Comparison of ENCODE assay signal across 1 cellular context in genomic region chr9:111352545-111352944, GRCh38.
TF ChIP-seq lines count a peak whose summit lies in the region.

No MANE protein-coding gene starts in this region.

TF ChIP-seq in HepG2, 621 proteins besides CTCF, POLR2A, EP300 and RAD21 (continued from another document and continues in another):
- no peak for TF ChIP-seq BCL3 (CRISPR knock-in tag; IDR thresholded peaks at IDR 0.05)
- TF ChIP-seq ZNF160 (CRISPR knock-in tag; IDR thresholded peaks at IDR 0.05), result no peak
- TF ChIP-seq NR3C1 (CRISPR knock-in tag; IDR thresholded peaks at IDR 0.05), result no peak
- TF ChIP-seq ZNF318 (CRISPR knock-in tag; IDR thresholded peaks at IDR 0.05), result no peak
- no peak for TF ChIP-seq ZNF274 (CRISPR knock-in tag; IDR thresholded peaks at IDR 0.05)
- TF ChIP-seq TFDP2 (CRISPR knock-in tag; IDR thresholded peaks at IDR 0.05), result no peak
- no peak for TF ChIP-seq CBX1 (IDR thresholded peaks at IDR 0.05; ENCODE audit: low read depth)
- TF ChIP-seq ZNF18 (CRISPR knock-in tag; IDR thresholded peaks at IDR 0.05; ENCODE audit: insufficient replicate concordance), result no peak
- TF ChIP-seq NFYC (CRISPR knock-in tag; IDR thresholded peaks at IDR 0.05), result no peak
- TF ChIP-seq ZBTB7A (CRISPR knock-in tag; IDR thresholded peaks at IDR 0.05), result no peak
- TF ChIP-seq ZSCAN12 (CRISPR knock-in tag; IDR thresholded peaks at IDR 0.05), result no peak
- TF ChIP-seq ARNT (IDR thresholded peaks at IDR 0.05), result no peak
- no peak for TF ChIP-seq ZNF430 (CRISPR knock-in tag; IDR thresholded peaks at IDR 0.05)
- TF ChIP-seq ZHX2 (IDR thresholded peaks at IDR 0.05; ENCODE audit: low read depth), result no peak
- TF ChIP-seq ZHX2 (CRISPR knock-in tag; IDR thresholded peaks at IDR 0.05; ENCODE audit: borderline replicate concordance), result no peak
- no peak for TF ChIP-seq ZNF34 (CRISPR knock-in tag; IDR thresholded peaks at IDR 0.05; ENCODE audit: borderline replicate concordance)
- TF ChIP-seq ZNF713 (CRISPR knock-in tag; IDR thresholded peaks at IDR 0.05), result no peak
- TF ChIP-seq ZMAT5 (CRISPR knock-in tag; IDR thresholded peaks at IDR 0.05; ENCODE audit: borderline replicate concordance, low read depth), result no peak
- no peak for TF ChIP-seq RFX3 (CRISPR knock-in tag; IDR thresholded peaks at IDR 0.05)
- TF ChIP-seq HNRNPUL1 (IDR thresholded peaks at IDR 0.05; ENCODE audit: low read depth, low read length), result no peak
- no peak for TF ChIP-seq ZNF441 (CRISPR knock-in tag; IDR thresholded peaks at IDR 0.05; ENCODE audit: borderline replicate concordance)
- TF ChIP-seq ATF3 (CRISPR knock-in tag; IDR thresholded peaks at IDR 0.05), result no peak
- TF ChIP-seq ZNF17 (CRISPR knock-in tag; IDR thresholded peaks at IDR 0.05), result no peak
- TF ChIP-seq NONO (IDR thresholded peaks at IDR 0.05), result no peak
- no peak for TF ChIP-seq NONO (CRISPR knock-in tag; conservative IDR thresholded peaks at IDR 0.05)
- no peak for TF ChIP-seq MXD1 (CRISPR knock-in tag; IDR thresholded peaks at IDR 0.05)
- no peak for TF ChIP-seq ZFX (CRISPR knock-in tag; IDR thresholded peaks at IDR 0.05; ENCODE audit: low read depth)
- TF ChIP-seq MEF2D (CRISPR knock-in tag; IDR thresholded peaks at IDR 0.05), result no peak
- TF ChIP-seq DR1 (CRISPR knock-in tag; IDR thresholded peaks at IDR 0.05), result no peak
- no peak for TF ChIP-seq PBX3 (CRISPR knock-in tag; IDR thresholded peaks at IDR 0.05; ENCODE audit: borderline replicate concordance)
- TF ChIP-seq BCL6 (CRISPR knock-in tag; IDR thresholded peaks at IDR 0.05), result peak; percentile 97
- TF ChIP-seq TBP (CRISPR knock-in tag; IDR thresholded peaks at IDR 0.05), result no peak
- TF ChIP-seq EZH2 (conservative IDR thresholded peaks at IDR 0.05; ENCODE audit: low read depth, low read length), result no peak
- no peak for TF ChIP-seq ZNF253 (CRISPR knock-in tag; IDR thresholded peaks at IDR 0.05; ENCODE audit: borderline replicate concordance)
- TF ChIP-seq E2F1 (CRISPR knock-in tag; IDR thresholded peaks at IDR 0.05), result no peak
- no peak for TF ChIP-seq NPAS2 (CRISPR knock-in tag; IDR thresholded peaks at IDR 0.05; ENCODE audit: borderline replicate concordance)
- no peak for TF ChIP-seq KDM5A (IDR thresholded peaks at IDR 0.05; ENCODE audit: borderline replicate concordance, low read length)
- no peak for TF ChIP-seq ZNF367 (CRISPR knock-in tag; IDR thresholded peaks at IDR 0.05; ENCODE audit: borderline replicate concordance)
- TF ChIP-seq ZBTB3 (CRISPR knock-in tag; IDR thresholded peaks at IDR 0.05; ENCODE audit: borderline replicate concordance, low read depth), result no peak
- TF ChIP-seq MIXL1 (CRISPR knock-in tag; IDR thresholded peaks at IDR 0.05), result peak; percentile 84
- TF ChIP-seq NR2F1 (CRISPR knock-in tag; IDR thresholded peaks at IDR 0.05), result no peak
- no peak for TF ChIP-seq SP1 (IDR thresholded peaks at IDR 0.05)
- TF ChIP-seq SP1 (CRISPR knock-in tag; IDR thresholded peaks at IDR 0.05), result no peak
- no peak for TF ChIP-seq ZNF576 (CRISPR knock-in tag; IDR thresholded peaks at IDR 0.05)
